ENCODE assay signal across 2 cellular contexts in the genomic region with DNA sequence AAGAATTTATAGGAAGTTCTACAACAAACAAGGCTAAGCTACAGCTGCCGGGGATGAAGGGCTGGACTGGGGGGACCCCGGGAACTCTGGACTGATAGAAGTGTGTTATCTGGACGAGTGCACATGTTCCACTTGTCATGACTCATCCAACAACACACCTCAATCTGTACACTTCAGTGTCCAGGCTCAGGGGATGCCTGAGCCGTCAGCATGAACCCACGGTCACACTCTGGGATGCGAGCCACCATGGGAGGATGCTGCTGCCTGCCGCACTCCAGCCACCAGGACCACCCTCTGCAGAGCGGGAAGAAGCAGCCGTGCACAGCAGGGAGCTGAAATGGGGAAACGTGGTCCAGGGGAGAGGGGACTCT.
TF ChIP-seq lines count a peak whose summit lies in the region.

No MANE protein-coding gene starts in this region.

TF ChIP-seq in SK-N-SH, 30 proteins besides CTCF, POLR2A, EP300 and RAD21 (continued from another document):
- TF ChIP-seq, protein P1, sequence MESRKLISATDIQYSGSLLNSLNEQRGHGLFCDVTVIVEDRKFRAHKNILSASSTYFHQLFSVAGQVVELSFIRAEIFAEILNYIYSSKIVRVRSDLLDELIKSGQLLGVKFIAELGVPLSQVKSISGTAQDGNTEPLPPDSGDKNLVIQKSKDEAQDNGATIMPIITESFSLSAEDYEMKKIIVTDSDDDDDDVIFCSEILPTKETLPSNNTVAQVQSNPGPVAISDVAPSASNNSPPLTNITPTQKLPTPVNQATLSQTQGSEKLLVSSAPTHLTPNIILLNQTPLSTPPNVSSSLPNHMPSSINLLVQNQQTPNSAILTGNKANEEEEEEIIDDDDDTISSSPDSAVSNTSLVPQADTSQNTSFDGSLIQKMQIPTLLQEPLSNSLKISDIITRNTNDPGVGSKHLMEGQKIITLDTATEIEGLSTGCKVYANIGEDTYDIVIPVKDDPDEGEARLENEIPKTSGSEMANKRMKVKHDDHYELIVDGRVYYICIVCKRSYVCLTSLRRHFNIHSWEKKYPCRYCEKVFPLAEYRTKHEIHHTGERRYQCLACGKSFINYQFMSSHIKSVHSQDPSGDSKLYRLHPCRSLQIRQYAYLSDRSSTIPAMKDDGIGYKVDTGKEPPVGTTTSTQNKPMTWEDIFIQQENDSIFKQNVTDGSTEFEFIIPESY (IDR thresholded peaks at IDR 0.05; ENCODE audit: borderline replicate concordance, low read depth), result no peak
- no peak for TF ChIP-seq NRF1 (IDR thresholded peaks at IDR 0.05; ENCODE audit: low read depth, low read length)
- no peak for TF ChIP-seq FOXJ3 (CRISPR knock-in tag; IDR thresholded peaks at IDR 0.05)
- TF ChIP-seq, protein P2, sequence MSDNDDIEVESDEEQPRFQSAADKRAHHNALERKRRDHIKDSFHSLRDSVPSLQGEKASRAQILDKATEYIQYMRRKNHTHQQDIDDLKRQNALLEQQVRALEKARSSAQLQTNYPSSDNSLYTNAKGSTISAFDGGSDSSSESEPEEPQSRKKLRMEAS (IDR thresholded peaks at IDR 0.05; ENCODE audit: low read depth), result no peak
- no peak for TF ChIP-seq ELF1 (IDR thresholded peaks at IDR 0.05)

TF ChIP-seq in SK-N-SH treated with all-trans-retinoic acid at 6 μM for 48 hours, 23 proteins besides CTCF, POLR2A, EP300 and RAD21 (continued from another document):
- no peak for TF ChIP-seq ESRRG (CRISPR knock-in tag; IDR thresholded peaks at IDR 0.05)
TF ChIP-seq in SK-N-SH treated with all-trans-retinoic acid at 6 μM for 48 hours: peak in this region for 0.
